ENCODE assay signal across 19 cellular contexts in genomic region chr10:70776455-70777005, GRCh38. TPM values are rescaled to one million over a fixed set of nuclear protein-coding genes. Genes with fewer than 3 reads are reported as not detected.
"Had no signal": no experiment of that assay in that cellular context is flagged by ENCODE, and none has a peak within 500 bp of the region (broad histone marks: within the 10 kb centered on the region; RNA-seq: fewer than 3 reads in every experiment).

No MANE protein-coding gene starts in this region.

- H3K4me3 Mint-ChIP-seq: activated naive CD4-positive, alpha-beta T cell treated with anti-CD3 and anti-CD28 coated beads, Interleukin-2, amount 50 U/mL, for 24 hours; memory B cell; naive thymus-derived CD8-positive, alpha-beta T cell; T-helper 17 cell had no signal

- H3K27ac ChIP-seq: cardiac muscle cell, left lung, skin epidermis, WERI-Rb-1 had no signal

- H3K27me3 ChIP-seq: cardiac muscle cell, left lung had no signal

- H3K27me3 Mint-ChIP-seq: activated naive CD4-positive, alpha-beta T cell treated with anti-CD3 and anti-CD28 coated beads, Interleukin-2, amount 50 U/mL, for 24 hours had no signal

- H3K4me1 Mint-ChIP-seq: activated naive CD4-positive, alpha-beta T cell treated with anti-CD3 and anti-CD28 coated beads, Interleukin-2, amount 50 U/mL, for 24 hours; memory B cell had no signal

- FAIRE-seq: colon, keratinocyte had no signal

- H3K4me3 ChIP-seq: cardiac muscle cell, left lung, skin epidermis had no signal

- H3K9me3 Mint-ChIP-seq: activated naive CD4-positive, alpha-beta T cell treated with anti-CD3 and anti-CD28 coated beads, Interleukin-2, amount 50 U/mL, for 24 hours; memory B cell; naive thymus-derived CD8-positive, alpha-beta T cell had no signal

- H3K27ac Mint-ChIP-seq: activated naive CD4-positive, alpha-beta T cell treated with anti-CD3 and anti-CD28 coated beads, Interleukin-2, amount 50 U/mL, for 24 hours; memory B cell; naive thymus-derived CD8-positive, alpha-beta T cell; progenitor cell of endocrine pancreas; T-helper 17 cell had no signal

- H3K36me3 ChIP-seq: cardiac muscle cell, left lung, WERI-Rb-1 had no signal

- H3K36me3 Mint-ChIP-seq: activated naive CD4-positive, alpha-beta T cell treated with anti-CD3 and anti-CD28 coated beads, Interleukin-2, amount 50 U/mL, for 24 hours; memory B cell; naive thymus-derived CD8-positive, alpha-beta T cell had no signal

- H3K4me1 ChIP-seq: left lung had no signal

- H3K9me3 ChIP-seq: left lung had no signal

- DNase-seq: activated CD4-positive, alpha-beta T cell treated with anti-CD3 and anti-CD28 coated beads for 48 hours; left lung; nucleus accumbens; right cardiac atrium; stimulated activated CD4-positive, alpha-beta T cell treated with anti-CD3 and anti-CD28 coated beads, Interleukin-4, amount 100 ng/mL, for 24 hours; stimulated activated naive CD4-positive, alpha-beta T cell treated with Interleukin-2 at 50 U/mL for 16 hours; T-helper 17 cell; trophoblast cell; WERI-Rb-1 had no signal

RNA-seq across cellular contexts. Expression of gene TBATA, which starts 8.6 kb away (rescaled TPM):
- total RNA-seq: cardiac muscle cell; esophagus mucosa; left lung; mucosa of gallbladder; naive thymus-derived CD8-positive, alpha-beta T cell; progenitor cell of endocrine pancreas; right cardiac atrium; T-helper 17 cell had no signal
- polyA plus RNA-seq: cardiac muscle cell; keratinocyte; naive thymus-derived CD8-positive, alpha-beta T cell had no signal
